ENCODE assay signal across 8 cellular contexts in the genomic region with DNA sequence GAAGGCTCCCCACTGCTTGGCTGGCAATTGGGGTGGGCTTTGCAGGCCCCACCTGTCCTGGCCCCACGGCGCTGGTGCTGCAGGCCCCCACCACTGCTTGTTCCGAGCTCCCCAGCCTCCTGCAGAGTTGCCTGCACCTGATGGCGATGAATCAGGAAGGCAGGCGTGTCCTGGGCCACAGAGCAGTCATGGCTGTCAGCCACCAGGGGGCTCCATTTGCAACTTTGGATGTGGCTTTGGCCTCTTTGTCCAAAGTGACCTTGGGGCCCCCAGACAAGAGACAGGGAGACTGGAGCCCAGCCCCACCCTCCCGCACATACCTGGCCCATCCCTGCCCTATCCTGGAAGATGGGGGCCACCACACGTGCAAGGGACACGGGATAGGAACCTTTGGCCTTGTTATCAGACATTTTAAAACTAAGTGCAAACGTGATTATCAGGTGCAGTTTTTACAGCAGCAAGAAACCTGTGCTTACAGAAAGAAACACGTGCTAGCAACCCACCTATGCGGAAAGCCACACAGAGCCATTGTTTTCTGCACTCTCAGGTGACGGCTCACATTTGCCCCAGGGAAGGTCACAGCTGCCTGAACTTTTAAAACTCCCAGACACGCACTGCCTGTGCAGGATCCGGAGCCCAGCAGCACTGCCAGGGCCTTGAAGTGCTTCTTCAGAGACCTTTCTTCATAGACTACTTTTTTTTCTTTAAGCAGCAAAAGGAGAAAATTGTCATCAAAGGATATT. TPM values are rescaled to one million over a fixed set of nuclear protein-coding genes. Genes with fewer than 3 reads are reported as not detected.
DNase-seq lines count a peak whose midpoint lies in the region; ATAC-seq lines count a peak whose summit lies in the region.

A gene with protein sequence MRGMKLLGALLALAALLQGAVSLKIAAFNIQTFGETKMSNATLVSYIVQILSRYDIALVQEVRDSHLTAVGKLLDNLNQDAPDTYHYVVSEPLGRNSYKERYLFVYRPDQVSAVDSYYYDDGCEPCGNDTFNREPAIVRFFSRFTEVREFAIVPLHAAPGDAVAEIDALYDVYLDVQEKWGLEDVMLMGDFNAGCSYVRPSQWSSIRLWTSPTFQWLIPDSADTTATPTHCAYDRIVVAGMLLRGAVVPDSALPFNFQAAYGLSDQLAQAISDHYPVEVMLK (plus strand): TSS at position 443 of the 743 bp plus-strand sequence. CDS start 683 bp downstream, outside the sequence.

- H3K27ac ChIP-seq in effector memory CD4-positive, alpha-beta T cell (ENCODE audit: insufficient read depth, low read length, poor library complexity, severe bottlenecking), result no peak within 1 kb of the TSS

- no peak within 1 kb of the TSS for H3K27ac Mint-ChIP-seq in stimulated activated memory B cell treated with anti-CD40 and anti-IgM and Interleukin-4, amounts not matched to agents 10 μg/mL and 1 μg/mL and 100 μg/mL, for 72 hours

- no peaks in the 10 kb centered on the region for H3K9me3 ChIP-seq in effector memory CD4-positive, alpha-beta T cell (ENCODE audit: control insufficient read depth, low read length)

- no peaks in the 10 kb centered on the region for H3K27me3 Mint-ChIP-seq in stimulated activated memory B cell treated with anti-CD40 and anti-IgM and Interleukin-4, amounts not matched to agents 10 μg/mL and 1 μg/mL and 100 μg/mL, for 72 hours

- ATAC-seq in stimulated activated memory B cell treated with anti-CD40 and anti-IgM and Interleukin-4, amounts not matched to agents 10 μg/mL and 1 μg/mL and 100 μg/mL, for 72 hours, result peak; percentile 67
- ATAC-seq in HG03039 (IDR thresholded peaks at IDR 0.05; ENCODE audit: unreplicated experiment), result no peak

- peaks cover 29% of the 10 kb centered on the region for H3K36me3 ChIP-seq in effector memory CD4-positive, alpha-beta T cell (ENCODE audit: control insufficient read depth, insufficient read depth, low read length)

- peaks cover 13% of the 10 kb centered on the region for H3K4me1 Mint-ChIP-seq in stimulated activated memory B cell treated with anti-CD40 and anti-IgM and Interleukin-4, amounts not matched to agents 10 μg/mL and 1 μg/mL and 100 μg/mL, for 72 hours

- H3K36me3 Mint-ChIP-seq in stimulated activated memory B cell treated with anti-CD40 and anti-IgM and Interleukin-4, amounts not matched to agents 10 μg/mL and 1 μg/mL and 100 μg/mL, for 72 hours, result peaks cover 64% of the 10 kb centered on the region

- H3K9me3 Mint-ChIP-seq in stimulated activated memory B cell treated with anti-CD40 and anti-IgM and Interleukin-4, amounts not matched to agents 10 μg/mL and 1 μg/mL and 100 μg/mL, for 72 hours, result no peaks in the 10 kb centered on the region

- no peak within 1 kb of the TSS for H3K4me3 Mint-ChIP-seq in stimulated activated memory B cell treated with anti-CD40 and anti-IgM and Interleukin-4, amounts not matched to agents 10 μg/mL and 1 μg/mL and 100 μg/mL, for 72 hours

- DNase-seq in NCI-H524 (lab: John Stamatoyannopoulos, UW) (peak; percentile 44 to 58), NCI-H524 treated with DMSO at 0.1 percent for 48 hours (lab: John Stamatoyannopoulos, UW) (no peak), NCI-H2196 (lab: John Stamatoyannopoulos, UW; ENCODE audit: unreplicated experiment) (peak; percentile 70), mesenteric fat pad (ENCODE audit: low spot score) (peak; percentile 89)
- DNase-seq in activated CD4-positive, alpha-beta T cell treated with anti-CD3 and anti-CD28 coated beads, Interleukin-2, amount 50 U/mL, for 1 hour, result peak; percentile 48
- peak in 2 of 3 donors; percentile 11 to 30 for DNase-seq in effector memory CD4-positive, alpha-beta T cell

- no peaks in the 10 kb centered on the region for H3K4me1 ChIP-seq in effector memory CD4-positive, alpha-beta T cell (ENCODE audit: control insufficient read depth, insufficient read depth, low read length, poor library complexity, severe bottlenecking)

- H3K27me3 ChIP-seq in effector memory CD4-positive, alpha-beta T cell (replicated peaks; ENCODE audit: control insufficient read depth, insufficient read depth, low read length, poor library complexity, severe bottlenecking), result no peaks in the 10 kb centered on the region

- no peak within 1 kb of the TSS for H3K4me3 ChIP-seq in effector memory CD4-positive, alpha-beta T cell (ENCODE audit: insufficient read depth, low read depth, low read length, poor library complexity, severe bottlenecking)

RNA-seq across cellular contexts. Expression of the gene that starts here (rescaled TPM):
- 4.3 TPM for total RNA-seq in mesenteric fat pad
